Comparison of ENCODE assay signal across 11 cellular contexts in genomic region chr11:17722000-17722643, GRCh38. TPM values are rescaled to one million over a fixed set of nuclear protein-coding genes. Genes with fewer than 3 reads are reported as not detected.
A peak's percentile ranks its signal among the peaks of the same experiment; 100 is the strongest.
DNase-seq lines count a peak whose midpoint lies in the region; ATAC-seq, FAIRE-seq and TF ChIP-seq lines count a peak whose summit lies in the region.
"Had no signal": no experiment of that assay in that cellular context is flagged by ENCODE, and none has a peak within 500 bp of the region (broad histone marks: within the 10 kb centered on the region; RNA-seq: fewer than 3 reads in every experiment).

No MANE protein-coding gene starts in this region.

- H3K27me3 ChIP-seq in right atrium auricular region (peaks cover 14 to 31% of the 10 kb centered on the region in 2 donors), RWPE2 (ENCODE audit: insufficient read depth, poor library complexity, severe bottlenecking) (peaks cover 92% of the 10 kb centered on the region), left ventricle myocardium inferior (ENCODE audit: low read depth) (peaks cover 85% of the 10 kb centered on the region)

- no peak for FAIRE-seq in urothelium cell line (lab: Jason Lieb, UNC)

- peak in 1 of 2 donors; percentile 45 for TF ChIP-seq CTCF in right atrium auricular region (IDR thresholded peaks at IDR 0.05)
- TF ChIP-seq CTCF in RWPE2 (IDR thresholded peaks at IDR 0.05; ENCODE audit: poor library complexity, severe bottlenecking): peak; percentile 38
- TF ChIP-seq CTCF in left ventricle myocardium inferior (IDR thresholded peaks at IDR 0.05; ENCODE audit: borderline replicate concordance): peak; percentile 42

- in situ Hi-C loops in KBM-7 (cut with MboI; ENCODE audit: low pct_unique_long_range_greater_than_20kb, low sequenced_read_pairs): no loop called here

- peak; percentile 36 for DNase-seq in Right ventricle myocardium superior
- no peak for DNase-seq in right atrium auricular region (ENCODE audit: low spot score)
- DNase-seq in RWPE2 (ENCODE audit: low spot score): no peak
- no peak for DNase-seq in left ventricle myocardium inferior
- peak; percentile 85 for DNase-seq in urothelium cell line (ENCODE audit: low spot score)
- DNase-seq in NCI-H510A treated with DMSO at 0.1 percent for 48 hours (lab: John Stamatoyannopoulos, UW): no peak
- no peak for DNase-seq in KBM-7
- DNase-seq: NCI-H1092 treated with DMSO at 0.1 percent for 48 hours had no signal

- H3K9me3 ChIP-seq in right atrium auricular region (no peaks in the 10 kb centered on the region), RWPE2 (ENCODE audit: severe bottlenecking) (no peaks in the 10 kb centered on the region), left ventricle myocardium inferior (replicated peaks) (no peaks in the 10 kb centered on the region)

- H3K4me1 ChIP-seq in right atrium auricular region (peaks cover 0 to 34% of the 10 kb centered on the region in 2 donors), RWPE2 (ENCODE audit: insufficient read depth, poor library complexity, severe bottlenecking) (no peaks in the 10 kb centered on the region), left ventricle myocardium inferior (peaks cover 33% of the 10 kb centered on the region)

- intact Hi-C loops in Right ventricle myocardium superior (cut with DNase I): no loop called here
- intact Hi-C loops in left ventricle myocardium inferior (cut with micrococcal nuclease): no loop called here

- H3K27ac ChIP-seq in right atrium auricular region (no peak overlapping the region), RWPE2 (ENCODE audit: poor library complexity, severe bottlenecking) (no peak overlapping the region), left ventricle myocardium inferior (replicated peaks) (no peak overlapping the region)

- H3K36me3 ChIP-seq in right atrium auricular region: no peaks in the 10 kb centered on the region
- H3K36me3 ChIP-seq in RWPE2 (ENCODE audit: low read depth): no peaks in the 10 kb centered on the region
- H3K36me3 ChIP-seq in left ventricle myocardium inferior: no peaks in the 10 kb centered on the region

- no peak for ATAC-seq in Right ventricle myocardium superior (ENCODE audit: poor library complexity)
- ATAC-seq in RWPE2 (ENCODE audit: low read depth): 0 out of 3 replicates have a peak, but pooled peaks have one; percentile 26
- ATAC-seq in HG03469 (IDR thresholded peaks at IDR 0.05; ENCODE audit: unreplicated experiment): no peak

- H3K4me3 ChIP-seq in right atrium auricular region (no peak overlapping the region), RWPE2 (ENCODE audit: severe bottlenecking) (no peak overlapping the region), left ventricle myocardium inferior (no peak overlapping the region)

RNA-seq across cellular contexts. Expression of gene MYOD1, which starts 2.8 kb away (rescaled TPM):
- not detected for total RNA-seq in Right ventricle myocardium superior
- total RNA-seq in right atrium auricular region: not detected
- total RNA-seq in left ventricle myocardium inferior: not detected
- total RNA-seq: omental fat pad, subcutaneous adipose tissue had no signal

RNA-seq across cellular contexts. Expression of gene KCNC1, which starts 12.5 kb away (rescaled TPM):
- not detected for total RNA-seq in Right ventricle myocardium superior
- total RNA-seq in right atrium auricular region: not detected
- not detected for total RNA-seq in left ventricle myocardium inferior
- total RNA-seq: omental fat pad, subcutaneous adipose tissue had no signal

Comparison
In these comparisons a context has a peak if more than half of its experiments do, and no peak if none do; other contexts are left out.
1. DNase-seq: peak in Right ventricle myocardium superior (single experiment) and urothelium cell line (single experiment); none in right atrium auricular region (single experiment), RWPE2 (single experiment), left ventricle myocardium inferior (single experiment), NCI-H510A treated with DMSO at 0.1 percent for 48 hours (single experiment) and KBM-7 (single experiment).